ENCODE assay signal across 9 cellular contexts in genomic region chr11:102361100-102362021, GRCh38. TPM values are rescaled to one million over a fixed set of nuclear protein-coding genes. Genes with fewer than 3 reads are reported as not detected.
DNase-seq lines count a peak whose midpoint lies in the region; ATAC-seq, FAIRE-seq and TF ChIP-seq lines count a peak whose summit lies in the region.
"Had no signal": no experiment of that assay in that cellular context is flagged by ENCODE, and none has a peak within 500 bp of the region (broad histone marks: within the 10 kb centered on the region; RNA-seq: fewer than 3 reads in every experiment).

No MANE protein-coding gene starts in this region.

- no peak overlapping the region for H3K4me3 ChIP-seq in kidney (ENCODE audit: low read length in 2 of 2)
- H3K4me3 ChIP-seq: right lobe of liver had no signal

- H3K9me3 Mint-ChIP-seq in T-cell = peaks cover 3 to 12% (median 6%) of the 10 kb centered on the region in 3 donors

- intact Hi-C loops in kidney (cut with DNase I) = loop anchor here (10.0 kb wide), 1 partner anchor 133 kb away; no protein-coding TSS in a partner anchor

- POLR2A ChIA-PET in T-cell (lab: Charles Lee) = interaction anchor here (0.6 to 4.2 kb wide), 9 partner anchors 8 to 92 kb away, joined by 3 to 50 read pairs (median 4); partner anchors contain the start of gene BIRC2 (in 1 of the 2)

- H3K9me3 ChIP-seq in kidney (ENCODE audit: control insufficient read depth in 1 of 2, low read length in 2 of 2) = no peaks in the 10 kb centered on the region

- no peaks in the 10 kb centered on the region for H3K27me3 Mint-ChIP-seq in T-cell

- H3K9ac ChIP-seq in kidney (ENCODE audit: low read length in 2 of 2) = no peak overlapping the region

- peaks cover 24 to 31% of the 10 kb centered on the region in 2 donors for H3K36me3 ChIP-seq in kidney (ENCODE audit: control insufficient read depth in 1 of 2, insufficient read depth in 2 of 2, low read length in 2 of 2)

- H3K4me1 ChIP-seq in kidney (ENCODE audit: control insufficient read depth in 1 of 2, insufficient read depth in 1 of 2, low read depth in 1 of 2, low read length in 2 of 2) = no peaks in the 10 kb centered on the region
- H3K4me1 ChIP-seq: right lobe of liver had no signal

- no peak overlapping the region for H3K27ac ChIP-seq in kidney (ENCODE audit: low read depth in 2 of 2, low read length in 2 of 2)
- H3K27ac ChIP-seq: right lobe of liver had no signal

- ATAC-seq in GM18861 (IDR thresholded peaks at IDR 0.05; ENCODE audit: unreplicated experiment) = peak; percentile 98
- ATAC-seq in HG02610 (IDR thresholded peaks at IDR 0.05; ENCODE audit: unreplicated experiment) = peak; percentile 85
- ATAC-seq in T-cell (replicated peaks in 1 of 4) = peak; percentile 80 to 92 (median 89)

- peaks cover 61 to 70% (median 68%) of the 10 kb centered on the region in 3 donors for H3K4me1 Mint-ChIP-seq in T-cell

- no peak for FAIRE-seq in kidney (lab: Jason Lieb, UNC)

- CTCF ChIA-PET in T-cell (lab: Charles Lee) = interaction anchor here (0.6 to 2.8 kb wide), 14 partner anchors 10 to 138 kb away, joined by 3 to 11 read pairs (median 4); no protein-coding TSS in a partner anchor

- H3K36me3 Mint-ChIP-seq in T-cell = peaks cover 78% of the 10 kb centered on the region

- TF ChIP-seq CTCF in kidney (IDR thresholded peaks at IDR 0.05; ENCODE audit: borderline replicate concordance, extremely low read depth, insufficient read depth) = no peak

- H3K27ac Mint-ChIP-seq in T-cell = peak overlapping the region; percentile 91 to 93

- H3K4me3 Mint-ChIP-seq in T-cell = peak overlapping the region; percentile 64 to 69 (median 66)

- DNase-seq in T-cell (peak in 33 of 34 experiments; percentile 25 to 73 (median 52)), kidney (peak; percentile 46), Ammon's horn (ENCODE audit: low spot score) (no peak), NOMO-1 (lab: John Stamatoyannopoulos, UW; ENCODE audit: unreplicated experiment in 2 of 2) (no peak), mucosa of gallbladder (ENCODE audit: low spot score) (no peak), NCI-H1417 (lab: John Stamatoyannopoulos, UW) (no peak)
- DNase-seq: right lobe of liver had no signal

RNA-seq across cellular contexts. Expression of gene BIRC2, which starts 14.3 kb away (rescaled TPM):
- total RNA-seq in T-cell = 100 to 1,000 TPM in 1 of 5 donors, 10 to 100 TPM in 4; 53.3 to 100 (median 60.8) TPM
- 42.4 TPM for total RNA-seq in kidney
- 34.0 TPM for polyA plus RNA-seq in kidney (ENCODE audit: insufficient read depth, low read depth, low replicate concordance)
- total RNA-seq in mucosa of gallbladder = 53.5 TPM

RNA-seq across cellular contexts. Expression of gene BIRC3, which starts 44.1 kb away (rescaled TPM):
- total RNA-seq in T-cell (100 to 1,000 TPM in 2 of 5 donors, 10 to 100 TPM in 3; 82.6 to 114 (median 96.0) TPM), kidney (110 TPM), mucosa of gallbladder (20.2 TPM)
- polyA plus RNA-seq in kidney (ENCODE audit: insufficient read depth, low read depth, low replicate concordance) = 3.9 TPM

Comparison
In these comparisons a context has a peak if more than half of its experiments do, and no peak if none do; other contexts are left out.
1. DNase-seq: peak in T-cell (33 of 34) and kidney (single experiment); none in Ammon's horn (single experiment), NOMO-1 (0 of 2), mucosa of gallbladder (single experiment) and NCI-H1417 (0 of 3).
2. Peak in every context shown above with its lines, with median percentiles within 50 percentile points of each other: ATAC-seq.